In genomic region chr10:84308481-84309304, GRCh38 we compare ENCODE assay signal across 9 cellular contexts.
DNase-seq lines count a peak whose midpoint lies in the region; ATAC-seq and TF ChIP-seq lines count a peak whose summit lies in the region.
"Had no signal": no experiment of that assay in that cellular context is flagged by ENCODE, and none has a peak within 500 bp of the region (broad histone marks: within the 10 kb centered on the region; RNA-seq: fewer than 3 reads in every experiment).

No MANE protein-coding gene starts in this region.

- H3K36me3 ChIP-seq in Loucy (ENCODE audit: insufficient read depth, low read length), result no peaks in the 10 kb centered on the region

- H3K4me3 Mint-ChIP-seq in stimulated activated naive B cell treated with anti-CD40 and anti-IgM and Interleukin-4, amounts not matched to agents 10 μg/mL and 1 μg/mL and 100 μg/mL, for 72 hours, result peak overlapping the region in 1 of 2 donors; percentile 45
- H3K4me3 Mint-ChIP-seq: activated B cell treated with CpG ODN at 0.5 μM for 24 hours had no signal

- no peaks in the 10 kb centered on the region for H3F3A ChIP-seq in Loucy (ENCODE audit: low read depth)

- no peaks in the 10 kb centered on the region for H3K9me3 ChIP-seq in Loucy (ENCODE audit: insufficient read depth, low read depth, low read length)

- no peak overlapping the region for H3K27ac Mint-ChIP-seq in stimulated activated naive B cell treated with anti-CD40 and anti-IgM and Interleukin-4, amounts not matched to agents 10 μg/mL and 1 μg/mL and 100 μg/mL, for 72 hours
- H3K27ac Mint-ChIP-seq: activated B cell treated with CpG ODN at 0.5 μM for 24 hours had no signal

- H3K79me2 ChIP-seq in Loucy (ENCODE audit: insufficient read depth, low read length), result no peaks in the 10 kb centered on the region

- peaks cover 4% of the 10 kb centered on the region in 2 donors for H3K9me3 Mint-ChIP-seq in stimulated activated naive B cell treated with anti-CD40 and anti-IgM and Interleukin-4, amounts not matched to agents 10 μg/mL and 1 μg/mL and 100 μg/mL, for 72 hours

- no peaks in the 10 kb centered on the region for H3K27me3 ChIP-seq in Loucy (ENCODE audit: insufficient read depth, low read length, poor library complexity, severe bottlenecking)

- TF ChIP-seq CTCF in Loucy (conservative IDR thresholded peaks at IDR 0.05; ENCODE audit: low read length), result no peak

- peak; percentile 20 for DNase-seq in activated CD8-positive, alpha-beta memory T cell treated with anti-CD3 and anti-CD28 coated beads, Interleukin-2, amount 50 U/mL, for 4 hours
- no peak for DNase-seq in activated CD8-positive, alpha-beta memory T cell treated with anti-CD3 and anti-CD28 coated beads, Interleukin-2, amount 50 U/mL, for 48 hours
- peak; percentile 30 for DNase-seq in activated CD4-positive, alpha-beta T cell treated with anti-CD3 and anti-CD28 coated beads, Interleukin-2, amount 50 U/mL, for 1 hour
- DNase-seq in globus pallidus (ENCODE audit: low spot score) (peak; percentile 46), epidermal melanocyte (ENCODE audit: insufficient read length, low spot score) (no peak)
- DNase-seq in stimulated activated naive B cell treated with anti-CD40 and anti-IgM and Interleukin-4, amounts not matched to agents 10 μg/mL and 1 μg/mL and 100 μg/mL, for 72 hours, result no peak
- DNase-seq in effector CD4-positive, alpha-beta T cell, result no peak
- DNase-seq: activated B cell treated with CpG ODN at 0.5 μM for 24 hours had no signal

- H3K27me3 Mint-ChIP-seq in stimulated activated naive B cell treated with anti-CD40 and anti-IgM and Interleukin-4, amounts not matched to agents 10 μg/mL and 1 μg/mL and 100 μg/mL, for 72 hours, result peaks cover 24 to 33% of the 10 kb centered on the region in 2 donors

- H3K36me3 Mint-ChIP-seq in stimulated activated naive B cell treated with anti-CD40 and anti-IgM and Interleukin-4, amounts not matched to agents 10 μg/mL and 1 μg/mL and 100 μg/mL, for 72 hours, result no peaks in the 10 kb centered on the region

- H4K20me1 ChIP-seq in Loucy (ENCODE audit: insufficient read depth, low read length, poor library complexity, severe bottlenecking), result no peaks in the 10 kb centered on the region

- H3K9ac ChIP-seq in Loucy (ENCODE audit: low read depth, low read length, poor library complexity, severe bottlenecking), result no peak overlapping the region

- ATAC-seq in stimulated activated naive B cell treated with anti-CD40 and anti-IgM and Interleukin-4, amounts not matched to agents 10 μg/mL and 1 μg/mL and 100 μg/mL, for 72 hours (replicated peaks), result peak; percentile 58 to 83

- peak overlapping the region; percentile 55 for H3K4me2 ChIP-seq in Loucy (ENCODE audit: low read depth, low read length, poor library complexity, severe bottlenecking)

- peaks cover 18% of the 10 kb centered on the region for H3K4me1 ChIP-seq in Loucy (ENCODE audit: insufficient read depth, low read length, poor library complexity, severe bottlenecking)

- no peaks in the 10 kb centered on the region for H3K9me2 ChIP-seq in Loucy (replicated peaks; ENCODE audit: low read depth, low read length)

- H2AFZ ChIP-seq in Loucy (ENCODE audit: low read length), result no peak overlapping the region

- H3K4me1 Mint-ChIP-seq in stimulated activated naive B cell treated with anti-CD40 and anti-IgM and Interleukin-4, amounts not matched to agents 10 μg/mL and 1 μg/mL and 100 μg/mL, for 72 hours, result peaks cover 10 to 15% of the 10 kb centered on the region in 2 donors
- H3K4me1 Mint-ChIP-seq: activated B cell treated with CpG ODN at 0.5 μM for 24 hours had no signal

- H3K4me3 ChIP-seq in Loucy (ENCODE audit: low read length, poor library complexity, severe bottlenecking), result peak overlapping the region; percentile 13

Comparison
In these comparisons a context has a peak if more than half of its experiments do, and no peak if none do; other contexts are left out.
1. DNase-seq: peak in activated CD8-positive, alpha-beta memory T cell treated with anti-CD3 and anti-CD28 coated beads, Interleukin-2, amount 50 U/mL, for 4 hours (single experiment), activated CD4-positive, alpha-beta T cell treated with anti-CD3 and anti-CD28 coated beads, Interleukin-2, amount 50 U/mL, for 1 hour (single experiment) and globus pallidus (single experiment); none in activated CD8-positive, alpha-beta memory T cell treated with anti-CD3 and anti-CD28 coated beads, Interleukin-2, amount 50 U/mL, for 48 hours (single experiment), stimulated activated naive B cell treated with anti-CD40 and anti-IgM and Interleukin-4, amounts not matched to agents 10 μg/mL and 1 μg/mL and 100 μg/mL, for 72 hours (single experiment), epidermal melanocyte (single experiment) and effector CD4-positive, alpha-beta T cell (single experiment).